Comparison of ENCODE assay signal across 8 cellular contexts in the genomic region with DNA sequence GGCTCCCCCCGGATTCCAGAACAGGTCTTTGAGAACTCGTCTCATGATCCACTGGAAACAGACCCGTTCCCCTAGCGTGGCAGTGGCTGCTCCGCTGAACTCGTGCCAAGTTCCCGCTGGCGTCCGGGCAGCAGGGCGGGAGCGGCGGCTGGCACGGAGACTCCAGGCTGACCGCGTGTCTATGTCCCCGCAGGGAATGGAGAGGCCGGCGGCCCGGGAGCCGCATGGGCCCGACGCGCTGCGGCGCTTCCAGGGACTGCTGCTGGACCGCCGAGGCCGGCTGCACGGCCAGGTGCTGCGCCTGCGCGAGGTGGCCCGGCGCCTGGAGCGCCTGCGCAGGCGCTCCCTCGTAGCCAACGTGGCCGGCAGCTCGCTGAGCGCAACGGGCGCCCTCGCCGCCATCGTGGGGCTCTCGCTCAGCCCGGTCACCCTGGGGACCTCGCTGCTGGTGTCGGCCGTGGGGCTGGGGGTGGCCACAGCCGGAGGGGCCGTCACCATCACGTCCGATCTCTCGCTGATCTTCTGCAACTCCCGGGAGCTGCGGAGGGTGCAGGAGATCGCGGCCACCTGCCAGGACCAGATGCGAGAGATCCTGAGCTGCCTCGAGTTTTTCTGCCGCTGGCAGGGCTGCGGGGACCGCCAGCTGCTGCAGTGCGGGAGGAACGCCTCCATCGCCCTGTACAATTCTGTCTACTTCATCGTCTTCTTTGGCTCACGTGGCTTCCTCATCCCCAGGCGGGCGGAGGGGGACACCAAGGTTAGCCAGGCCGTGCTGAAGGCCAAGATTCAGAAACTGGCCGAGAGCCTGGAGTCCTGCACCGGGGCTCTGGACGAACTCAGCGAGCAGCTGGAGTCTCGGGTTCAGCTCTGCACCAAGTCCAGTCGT. TPM values are rescaled to one million over a fixed set of nuclear protein-coding genes. Genes with fewer than 3 reads are reported as not detected.
DNase-seq lines count a peak whose midpoint lies in the region; ATAC-seq and TF ChIP-seq lines count a peak whose summit lies in the region.

No MANE protein-coding gene starts in this region.

- DNase-seq in AG09309 (ENCODE audit: low read depth): peak; percentile 41
- DNase-seq in NCI-H2171 treated with DMSO at 0.1 percent for 48 hours (lab: John Stamatoyannopoulos, UW): peak; percentile 65
- peak; percentile 57 to 63 for DNase-seq in activated CD4-positive, alpha-beta T cell treated with anti-CD3 and anti-CD28 coated beads, Interleukin-2, amount 50 U/mL, for 4 hours
- DNase-seq in dermis microvascular lymphatic vessel endothelial cell (ENCODE audit: low read depth in 2 of 2): peak; percentile 71 to 90
- DNase-seq in right lobe of liver: peak; percentile 83 to 90 (median 87)
- DNase-seq in stimulated activated CD4-positive, alpha-beta T cell treated with anti-CD3 and anti-CD28 coated beads, Interleukin-4, amount 100 ng/mL, for 4 hours: peak; percentile 72 to 73

- no peaks in the 10 kb centered on the region for H3K9me3 ChIP-seq in right lobe of liver

- ATAC-seq in HG03039 (IDR thresholded peaks at IDR 0.05; ENCODE audit: unreplicated experiment) (peak; percentile 88), right lobe of liver (peak; percentile 83 to 93 (median 90))

- TF ChIP-seq CTCF in AG09309 (IDR thresholded peaks at IDR 0.05; ENCODE audit: control insufficient read depth, insufficient read depth, low read depth, low read length, missing control alignments) (no peak), right lobe of liver (IDR thresholded peaks at IDR 0.05) (peak in 2 of 4 donors; percentile 17 to 40)

- WGBS in right lobe of liver (ENCODE audit: insufficient coverage, low coverage, low lambda C conversion rate, missing lambda C conversion rate): 0% methylated on average over 13 of the region's 80 CpGs

- peaks cover 0 to 14% (median 8%) of the 10 kb centered on the region in 4 donors for H3K4me1 ChIP-seq in right lobe of liver

- H3K36me3 ChIP-seq in right lobe of liver: no peaks in the 10 kb centered on the region

- no peaks in the 10 kb centered on the region for H3K27me3 ChIP-seq in right lobe of liver

- peak; percentile 90 for TF ChIP-seq POLR2A in GM18526 (IDR thresholded peaks at IDR 0.05; ENCODE audit: extremely low read depth, insufficient read length)
- TF ChIP-seq POLR2A in right lobe of liver (IDR thresholded peaks at IDR 0.05): peak; percentile 90

- H3K27ac ChIP-seq in right lobe of liver: peak overlapping the region; percentile 83 to 94 (median 93)

- intact Hi-C loops in right lobe of liver (cut with DNase I): no loop called here

- peak overlapping the region; percentile 56 for H3K4me3 ChIP-seq in AG09309 (ENCODE audit: control insufficient read depth, low read depth, low read length)
- H3K4me3 ChIP-seq in right lobe of liver: peak overlapping the region; percentile 68 to 84 (median 80)

RNA-seq across cellular contexts. Expression of gene APOLD1, which starts 1.5 kb away (rescaled TPM):
- total RNA-seq in dermis microvascular lymphatic vessel endothelial cell (38.9 and 41.6 TPM in 2 replicates), right lobe of liver (1 to 10 TPM in 4 of 6 experiments, under 1 TPM in 2; 0.27 to 5.6 (median 1.2) TPM)

RNA-seq across cellular contexts. Expression of gene DDX47, which starts 26.2 kb away (rescaled TPM):
- 46.9 and 48.5 TPM in 2 replicates for total RNA-seq in dermis microvascular lymphatic vessel endothelial cell
- 10 to 100 TPM; 23.8 to 30.2 (median 25.3) TPM for total RNA-seq in right lobe of liver

Comparison
In these comparisons a context has a peak if more than half of its experiments do, and no peak if none do; other contexts are left out.
1. Peak in every context shown above with its lines: DNase-seq, ATAC-seq, H3K4me3 ChIP-seq and H3K27ac ChIP-seq.